ENCODE assay signal across 1 cellular context in genomic region chr17:50684612-50685333, GRCh38.
TF ChIP-seq lines count a peak whose summit lies in the region.

No MANE protein-coding gene starts in this region.

TF ChIP-seq in HepG2, 621 proteins besides CTCF, POLR2A, EP300 and RAD21 (continued from another document and continues in another):
- TF ChIP-seq TARDBP (CRISPR knock-in tag; IDR thresholded peaks at IDR 0.05) (peak; percentile 99), ZNF605 (CRISPR knock-in tag; IDR thresholded peaks at IDR 0.05) (peak; percentile 94; the same call in 1 of the 2 replicates), ZNF780A (CRISPR knock-in tag; IDR thresholded peaks at IDR 0.05) (peak; percentile 56; the same call in 1 of the 2 replicates), MAF1 (CRISPR knock-in tag; IDR thresholded peaks at IDR 0.05; ENCODE audit: borderline replicate concordance) (no peak), GRHL1 (CRISPR knock-in tag; conservative IDR thresholded peaks at IDR 0.05) (no peak), MAFF (IDR thresholded peaks at IDR 0.05; ENCODE audit: low read depth, low read length) (peak; percentile 15; the same call in 1 of the 2 replicates), SP2 (CRISPR knock-in tag; IDR thresholded peaks at IDR 0.05) (0 out of 2 replicates have a peak, but pooled peaks have one; percentile 30), ZFP36 (IDR thresholded peaks at IDR 0.05; ENCODE audit: borderline replicate concordance, low read depth, low read length, partially characterized antibody) (no peak), GFI1 (CRISPR knock-in tag; IDR thresholded peaks at IDR 0.05; ENCODE audit: borderline replicate concordance) (peak; percentile 94), GATAD2A (CRISPR knock-in tag; IDR thresholded peaks at IDR 0.05) (peak; percentile 99), ZFP1 (CRISPR knock-in tag; IDR thresholded peaks at IDR 0.05) (peak; percentile 92), ZNF367 (CRISPR knock-in tag; IDR thresholded peaks at IDR 0.05; ENCODE audit: borderline replicate concordance) (no peak), IKZF1 (IDR thresholded peaks at IDR 0.05) (no peak), U2AF1 (optimal IDR thresholded peaks at IDR 0.05; ENCODE audit: low read depth, low read length) (no peak), AKAP8 (CRISPR knock-in tag; IDR thresholded peaks at IDR 0.05) (0 out of 2 replicates have a peak, but pooled peaks have one; percentile 67), TCF7 (IDR thresholded peaks at IDR 0.05; ENCODE audit: low read depth) (0 out of 2 replicates have a peak, but pooled peaks have one; percentile 35), ZBTB14 (CRISPR knock-in tag; IDR thresholded peaks at IDR 0.05) (no peak; the same call in 1 of the 2 replicates), JUND (CRISPR knock-in tag; IDR thresholded peaks at IDR 0.05) (peak; percentile 67), AHR (CRISPR knock-in tag; IDR thresholded peaks at IDR 0.05) (no peak), CENPT (CRISPR knock-in tag; IDR thresholded peaks at IDR 0.05; ENCODE audit: low read depth) (no peak; the same call in 1 of the 2 replicates), PRDM15 (CRISPR knock-in tag; IDR thresholded peaks at IDR 0.05) (peak; percentile 84), ETS1 (CRISPR knock-in tag; IDR thresholded peaks at IDR 0.05) (no peak), BRCA1 (CRISPR knock-in tag; IDR thresholded peaks at IDR 0.05) (peak; percentile 92), ZNF205 (CRISPR knock-in tag; IDR thresholded peaks at IDR 0.05) (peak; percentile 84), ZNF501 (CRISPR knock-in tag; IDR thresholded peaks at IDR 0.05) (peak; percentile 100), CENPX (CRISPR knock-in tag; IDR thresholded peaks at IDR 0.05) (no peak), NFKB2 (CRISPR knock-in tag; IDR thresholded peaks at IDR 0.05; ENCODE audit: borderline replicate concordance) (peak; percentile 92; the same call in 1 of the 2 replicates), SUZ12 (IDR thresholded peaks at IDR 0.05; ENCODE audit: low read depth, low read length) (no peak), ZHX2 (IDR thresholded peaks at IDR 0.05; ENCODE audit: low read depth) (0 out of 2 replicates have a peak, but pooled peaks have one; percentile 47), ZHX2 (CRISPR knock-in tag; IDR thresholded peaks at IDR 0.05; ENCODE audit: borderline replicate concordance) (peak; percentile 34; the same call in 1 of the 2 replicates), PHF8 (CRISPR knock-in tag; IDR thresholded peaks at IDR 0.05) (peak; percentile 75), MXD4 (CRISPR knock-in tag; IDR thresholded peaks at IDR 0.05) (peak; percentile 91), ZNF224 (CRISPR knock-in tag; IDR thresholded peaks at IDR 0.05) (no peak; the same call in 1 of the 2 replicates)
- TF ChIP-seq, protein P1, sequence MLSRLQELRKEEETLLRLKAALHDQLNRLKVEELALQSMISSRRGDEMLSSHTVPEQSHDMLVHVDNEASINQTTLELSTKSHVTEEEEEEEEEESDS (CRISPR knock-in tag; IDR thresholded peaks at IDR 0.05; ENCODE audit: borderline replicate concordance), result peak; percentile 94; the same call in 1 of the 2 replicates
- TF ChIP-seq, protein P2, sequence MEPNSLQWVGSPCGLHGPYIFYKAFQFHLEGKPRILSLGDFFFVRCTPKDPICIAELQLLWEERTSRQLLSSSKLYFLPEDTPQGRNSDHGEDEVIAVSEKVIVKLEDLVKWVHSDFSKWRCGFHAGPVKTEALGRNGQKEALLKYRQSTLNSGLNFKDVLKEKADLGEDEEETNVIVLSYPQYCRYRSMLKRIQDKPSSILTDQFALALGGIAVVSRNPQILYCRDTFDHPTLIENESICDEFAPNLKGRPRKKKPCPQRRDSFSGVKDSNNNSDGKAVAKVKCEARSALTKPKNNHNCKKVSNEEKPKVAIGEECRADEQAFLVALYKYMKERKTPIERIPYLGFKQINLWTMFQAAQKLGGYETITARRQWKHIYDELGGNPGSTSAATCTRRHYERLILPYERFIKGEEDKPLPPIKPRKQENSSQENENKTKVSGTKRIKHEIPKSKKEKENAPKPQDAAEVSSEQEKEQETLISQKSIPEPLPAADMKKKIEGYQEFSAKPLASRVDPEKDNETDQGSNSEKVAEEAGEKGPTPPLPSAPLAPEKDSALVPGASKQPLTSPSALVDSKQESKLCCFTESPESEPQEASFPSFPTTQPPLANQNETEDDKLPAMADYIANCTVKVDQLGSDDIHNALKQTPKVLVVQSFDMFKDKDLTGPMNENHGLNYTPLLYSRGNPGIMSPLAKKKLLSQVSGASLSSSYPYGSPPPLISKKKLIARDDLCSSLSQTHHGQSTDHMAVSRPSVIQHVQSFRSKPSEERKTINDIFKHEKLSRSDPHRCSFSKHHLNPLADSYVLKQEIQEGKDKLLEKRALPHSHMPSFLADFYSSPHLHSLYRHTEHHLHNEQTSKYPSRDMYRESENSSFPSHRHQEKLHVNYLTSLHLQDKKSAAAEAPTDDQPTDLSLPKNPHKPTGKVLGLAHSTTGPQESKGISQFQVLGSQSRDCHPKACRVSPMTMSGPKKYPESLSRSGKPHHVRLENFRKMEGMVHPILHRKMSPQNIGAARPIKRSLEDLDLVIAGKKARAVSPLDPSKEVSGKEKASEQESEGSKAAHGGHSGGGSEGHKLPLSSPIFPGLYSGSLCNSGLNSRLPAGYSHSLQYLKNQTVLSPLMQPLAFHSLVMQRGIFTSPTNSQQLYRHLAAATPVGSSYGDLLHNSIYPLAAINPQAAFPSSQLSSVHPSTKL (CRISPR knock-in tag; IDR thresholded peaks at IDR 0.05), result peak; percentile 97
- TF ChIP-seq, protein P3, sequence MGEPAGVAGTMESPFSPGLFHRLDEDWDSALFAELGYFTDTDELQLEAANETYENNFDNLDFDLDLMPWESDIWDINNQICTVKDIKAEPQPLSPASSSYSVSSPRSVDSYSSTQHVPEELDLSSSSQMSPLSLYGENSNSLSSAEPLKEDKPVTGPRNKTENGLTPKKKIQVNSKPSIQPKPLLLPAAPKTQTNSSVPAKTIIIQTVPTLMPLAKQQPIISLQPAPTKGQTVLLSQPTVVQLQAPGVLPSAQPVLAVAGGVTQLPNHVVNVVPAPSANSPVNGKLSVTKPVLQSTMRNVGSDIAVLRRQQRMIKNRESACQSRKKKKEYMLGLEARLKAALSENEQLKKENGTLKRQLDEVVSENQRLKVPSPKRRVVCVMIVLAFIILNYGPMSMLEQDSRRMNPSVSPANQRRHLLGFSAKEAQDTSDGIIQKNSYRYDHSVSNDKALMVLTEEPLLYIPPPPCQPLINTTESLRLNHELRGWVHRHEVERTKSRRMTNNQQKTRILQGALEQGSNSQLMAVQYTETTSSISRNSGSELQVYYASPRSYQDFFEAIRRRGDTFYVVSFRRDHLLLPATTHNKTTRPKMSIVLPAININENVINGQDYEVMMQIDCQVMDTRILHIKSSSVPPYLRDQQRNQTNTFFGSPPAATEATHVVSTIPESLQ (CRISPR knock-in tag; conservative IDR thresholded peaks at IDR 0.05), result no peak; the same call in 1 of the 2 replicates
- TF ChIP-seq, protein P4, sequence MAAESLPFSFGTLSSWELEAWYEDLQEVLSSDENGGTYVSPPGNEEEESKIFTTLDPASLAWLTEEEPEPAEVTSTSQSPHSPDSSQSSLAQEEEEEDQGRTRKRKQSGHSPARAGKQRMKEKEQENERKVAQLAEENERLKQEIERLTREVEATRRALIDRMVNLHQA (CRISPR knock-in tag; IDR thresholded peaks at IDR 0.05), result no peak
